In the genomic region with DNA sequence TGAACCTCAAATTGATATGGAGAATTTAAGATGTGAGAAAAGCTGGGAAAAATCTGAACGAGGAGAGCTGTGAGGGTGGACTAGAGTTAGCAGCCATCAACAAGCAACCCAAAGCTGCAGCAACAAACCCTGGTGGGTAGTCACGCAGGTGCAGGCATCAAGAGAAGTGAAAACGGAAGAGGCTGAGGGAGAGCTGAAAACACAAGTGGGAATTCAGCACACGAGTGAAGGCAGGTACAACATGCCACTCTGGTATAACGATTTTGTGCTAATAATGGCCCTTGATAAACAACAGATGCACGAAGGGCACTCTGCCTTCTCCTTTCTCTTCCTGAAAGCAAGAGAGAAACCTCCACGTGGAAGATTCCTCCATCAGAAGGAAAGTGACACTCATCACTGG, we compare ENCODE assay signal across 14 cellular contexts. TPM values are rescaled to one million over a fixed set of nuclear protein-coding genes. Genes with fewer than 3 reads are reported as not detected.
DNase-seq lines count a peak whose midpoint lies in the region; ATAC-seq and TF ChIP-seq lines count a peak whose summit lies in the region.
"Had no signal": no experiment of that assay in that cellular context is flagged by ENCODE, and none has a peak within 500 bp of the region (broad histone marks: within the 10 kb centered on the region; RNA-seq: fewer than 3 reads in every experiment).

No MANE protein-coding gene starts in this region.

- peak; percentile 43 for DNase-seq in GM12864 (ENCODE audit: low read depth)
- DNase-seq in NAMALWA (ENCODE audit: low spot score) = peak; percentile 94
- no peak for DNase-seq in NCI-H524 treated with DMSO at 0.1 percent for 48 hours (lab: John Stamatoyannopoulos, UW)
- no peak for DNase-seq in retina
- no peak for DNase-seq in spleen
- no peak for DNase-seq in tibial nerve (ENCODE audit: low spot score in 2 of 2)
- DNase-seq: activated gamma-delta T cell treated with Interleukin-2 at 50 U/mL for 16 hours, cerebellar nuclear complex, HFFc6, SIG-M5 had no signal

- ATAC-seq in GM19372 (IDR thresholded peaks at IDR 0.05; ENCODE audit: low read depth, unreplicated experiment) (peak; percentile 67), HG02840 (IDR thresholded peaks at IDR 0.05; ENCODE audit: low FRiP score, unreplicated experiment) (peak; percentile 47)

- H3K27ac ChIP-seq in spleen (peak overlapping the region in 4 of 8 donors; percentile 36 to 82 (median 63)), tibial nerve (no peak overlapping the region)
- H3K27ac ChIP-seq: KMS-11 had no signal

- 42 to 64% (median 60%) methylated on average over 7 of the region's 7 CpGs for WGBS in spleen, 5 donors
- 42 to 50% methylated on average over 7 of the region's 7 CpGs for WGBS in tibial nerve, 2 donors

- peaks cover 0 to 62% (median 0%) of the 10 kb centered on the region in 7 donors for H3K27me3 ChIP-seq in spleen (replicated peaks in 1 of 7)
- peaks cover 0 to 26% of the 10 kb centered on the region in 2 donors for H3K27me3 ChIP-seq in tibial nerve

- TF ChIP-seq CTCF in GM12864 (IDR thresholded peaks at IDR 0.05; ENCODE audit: low read depth, low read length, missing control alignments) = peak; percentile 24
- peak in 2 of 11 experiments; percentile 11 to 24 for TF ChIP-seq CTCF in spleen (IDR thresholded peaks at IDR 0.05 in 8 of 11, conservative IDR thresholded peaks at IDR 0.05 in 3 of 11)
- TF ChIP-seq CTCF in tibial nerve (IDR thresholded peaks at IDR 0.05) = no peak

- no peak overlapping the region for H3K4me3 ChIP-seq in GM12864 (ENCODE audit: low read depth, low read length)
- H3K4me3 ChIP-seq in spleen = no peak overlapping the region
- H3K4me3 ChIP-seq in tibial nerve = no peak overlapping the region
- H3K4me3 ChIP-seq: smooth muscle cell had no signal

- H3K36me3 ChIP-seq in spleen (no peaks in the 10 kb centered on the region), tibial nerve (no peaks in the 10 kb centered on the region)

- no peak for TF ChIP-seq POLR2A in spleen (IDR thresholded peaks at IDR 0.05)
- TF ChIP-seq POLR2A in tibial nerve (IDR thresholded peaks at IDR 0.05) = no peak

- H3K9me3 ChIP-seq in spleen (no peaks in the 10 kb centered on the region), tibial nerve (no peaks in the 10 kb centered on the region)

- H3K4me1 ChIP-seq in spleen = peaks cover 0 to 77% (median 3%) of the 10 kb centered on the region in 6 donors
- H3K4me1 ChIP-seq in tibial nerve = no peaks in the 10 kb centered on the region

- no peak for TF ChIP-seq EP300 in tibial nerve (IDR thresholded peaks at IDR 0.05)

- intact Hi-C loops in spleen (cut with DNase I; ENCODE audit: low total_unique reads) = no loop called here

RNA-seq across cellular contexts. Expression of gene TCL1B, which starts 11.5 kb away (rescaled TPM):
- total RNA-seq in spleen (1 to 10 TPM in 3 of 7 donors, under 1 TPM in 3, not detected in 1; 0.55 to 2.0 (median 1.1) TPM), tibial nerve (not detected)
- 1 to 10 TPM in 1 of 3 donors, under 1 TPM in 2; 0.22 to 3.8 (median 0.93) TPM for polyA plus RNA-seq in spleen
- total RNA-seq: HFFc6, smooth muscle cell had no signal
- polyA plus RNA-seq: smooth muscle cell had no signal

RNA-seq across cellular contexts. Expression of gene TCL1A, which starts 16.2 kb away (rescaled TPM):
- total RNA-seq in spleen (100 to 1,000 TPM in 1 of 7 donors, 10 to 100 TPM in 6; 28.0 to 117 (median 61.8) TPM), tibial nerve (not detected)
- polyA plus RNA-seq in spleen = 100 to 1,000 TPM in 1 of 3 donors, 10 to 100 TPM in 2; 12.8 to 520 (median 75.1) TPM
- total RNA-seq: HFFc6, smooth muscle cell had no signal
- polyA plus RNA-seq: smooth muscle cell had no signal

Comparison
In these comparisons a context has a peak if more than half of its experiments do, and no peak if none do; other contexts are left out.
1. DNase-seq: peak in GM12864 (single experiment) and NAMALWA (single experiment); none in NCI-H524 treated with DMSO at 0.1 percent for 48 hours (single experiment), retina (single experiment), spleen (single experiment) and tibial nerve (0 of 2).
2. RNA of gene TCL1A, which starts 16.2 kb away (total RNA-seq): 28.0 to 117 TPM in spleen; not detected in tibial nerve; every median in the first group is over 10 times any median in the second.